ENCODE assay signal across 3 cellular contexts in genomic region chr20:38633577-38634093, GRCh38.
A peak's percentile ranks its signal among the peaks of the same experiment; 100 is the strongest.
TF ChIP-seq lines count a peak whose summit lies in the region.

No MANE protein-coding gene starts in this region.

TF ChIP-seq in HEK293, 187 proteins besides CTCF, POLR2A, EP300 and RAD21:
- TF ChIP-seq ZNF335 (tag by site-specific recombination; conservative IDR thresholded peaks at IDR 0.05): peak; percentile 38; the same call in 1 of the 2 replicates
- no peak for TF ChIP-seq PRDM6 (tag by site-specific recombination; IDR thresholded peaks at IDR 0.05)
- peak; percentile 48 for TF ChIP-seq PRDM10 (tag by site-specific recombination; IDR thresholded peaks at IDR 0.05)
- peak; percentile 26; the same call in 1 of the 2 replicates for TF ChIP-seq KLF16 (tag by site-specific recombination; IDR thresholded peaks at IDR 0.05)
- 0 out of 2 replicates have a peak, but pooled peaks have one; percentile 34 for TF ChIP-seq KLF9 (tag by site-specific recombination; IDR thresholded peaks at IDR 0.05; ENCODE audit: low read depth)
- peak; percentile 52 for TF ChIP-seq ZNF654 (tag by site-specific recombination; IDR thresholded peaks at IDR 0.05; ENCODE audit: low read depth)
- TF ChIP-seq SP7 (tag by site-specific recombination; IDR thresholded peaks at IDR 0.05): 0 out of 2 replicates have a peak, but pooled peaks have one; percentile 31
- peak; percentile 95 for TF ChIP-seq ZNF768 (tag by site-specific recombination; IDR thresholded peaks at IDR 0.05)
- TF ChIP-seq GLI4 (tag by site-specific recombination; IDR thresholded peaks at IDR 0.05): no peak
- no peak for TF ChIP-seq ZNF23 (tag by site-specific recombination; IDR thresholded peaks at IDR 0.05; ENCODE audit: borderline replicate concordance)

TF ChIP-seq in WTC11, 78 proteins besides CTCF, POLR2A, EP300 and RAD21 (continues in another document):
- TF ChIP-seq ZNF425 (CRISPR knock-in tag; conservative IDR thresholded peaks at IDR 0.05) (no peak), ETV6 (CRISPR knock-in tag; IDR thresholded peaks at IDR 0.05) (no peak), PREB (CRISPR knock-in tag; IDR thresholded peaks at IDR 0.05; ENCODE audit: borderline replicate concordance) (no peak), ZNF317 (CRISPR knock-in tag; IDR thresholded peaks at IDR 0.05; ENCODE audit: borderline replicate concordance, low read depth) (no peak), MAX (CRISPR knock-in tag; IDR thresholded peaks at IDR 0.05) (peak; percentile 48; the same call in 1 of the 2 replicates), CREM (CRISPR knock-in tag; IDR thresholded peaks at IDR 0.05) (no peak), JAZF1 (CRISPR knock-in tag; IDR thresholded peaks at IDR 0.05) (no peak), NFE2L1 (CRISPR knock-in tag; IDR thresholded peaks at IDR 0.05) (no peak), MYBL2 (CRISPR knock-in tag; IDR thresholded peaks at IDR 0.05) (no peak), SMAD3 (CRISPR knock-in tag; IDR thresholded peaks at IDR 0.05; ENCODE audit: borderline replicate concordance) (no peak), ZNF263 (CRISPR knock-in tag; IDR thresholded peaks at IDR 0.05; ENCODE audit: low read depth) (no peak), USF2 (CRISPR knock-in tag; IDR thresholded peaks at IDR 0.05) (no peak), FOXP4 (CRISPR knock-in tag; IDR thresholded peaks at IDR 0.05) (no peak), SMAD4 (CRISPR knock-in tag; IDR thresholded peaks at IDR 0.05) (no peak), ZBTB21 (CRISPR knock-in tag; IDR thresholded peaks at IDR 0.05; ENCODE audit: borderline replicate concordance) (no peak), NR2C2 (CRISPR knock-in tag; IDR thresholded peaks at IDR 0.05) (no peak), ZBTB43 (CRISPR knock-in tag; IDR thresholded peaks at IDR 0.05) (no peak), ESRRA (CRISPR knock-in tag; IDR thresholded peaks at IDR 0.05; ENCODE audit: borderline replicate concordance) (no peak), GTF2I (CRISPR knock-in tag; conservative IDR thresholded peaks at IDR 0.05) (peak; percentile 87), MLX (CRISPR knock-in tag; IDR thresholded peaks at IDR 0.05) (no peak), ZNF671 (CRISPR knock-in tag; IDR thresholded peaks at IDR 0.05) (no peak)

TF ChIP-seq in HepG2, 621 proteins besides CTCF, POLR2A, EP300 and RAD21 (continues in another document):
- no peak for TF ChIP-seq ZNF431 (CRISPR knock-in tag; IDR thresholded peaks at IDR 0.05; ENCODE audit: borderline replicate concordance, low read depth)
- peak; percentile 94 for TF ChIP-seq ADNP (CRISPR knock-in tag; IDR thresholded peaks at IDR 0.05)
- TF ChIP-seq ZNF580 (CRISPR knock-in tag; IDR thresholded peaks at IDR 0.05; ENCODE audit: borderline replicate concordance, low read depth): 0 out of 2 replicates have a peak, but pooled peaks have one; percentile 72
- TF ChIP-seq TCF7 (IDR thresholded peaks at IDR 0.05; ENCODE audit: low read depth): no peak
- TF ChIP-seq RXRA (CRISPR knock-in tag; IDR thresholded peaks at IDR 0.05): peak; percentile 43
- TF ChIP-seq ZFP82 (CRISPR knock-in tag; IDR thresholded peaks at IDR 0.05; ENCODE audit: borderline replicate concordance): no peak
- TF ChIP-seq NFKB2 (CRISPR knock-in tag; IDR thresholded peaks at IDR 0.05; ENCODE audit: borderline replicate concordance): peak; percentile 64; the same call in 1 of the 2 replicates
- peak; percentile 58 for TF ChIP-seq ZNF574 (CRISPR knock-in tag; IDR thresholded peaks at IDR 0.05)
- TF ChIP-seq NONO (IDR thresholded peaks at IDR 0.05): no peak
- 0 out of 2 replicates have a peak, but pooled peaks have one; percentile 25 for TF ChIP-seq NONO (CRISPR knock-in tag; conservative IDR thresholded peaks at IDR 0.05)
- peak; percentile 39 for TF ChIP-seq U2AF1 (optimal IDR thresholded peaks at IDR 0.05; ENCODE audit: low read depth, low read length)
- TF ChIP-seq ZNF567 (CRISPR knock-in tag; IDR thresholded peaks at IDR 0.05; ENCODE audit: borderline replicate concordance): no peak
- peak; percentile 84 for TF ChIP-seq PRDM15 (CRISPR knock-in tag; IDR thresholded peaks at IDR 0.05)
- 0 out of 2 replicates have a peak, but pooled peaks have one; percentile 40 for TF ChIP-seq TSC22D2 (CRISPR knock-in tag; IDR thresholded peaks at IDR 0.05; ENCODE audit: borderline replicate concordance)
- no peak for TF ChIP-seq MIXL1 (CRISPR knock-in tag; IDR thresholded peaks at IDR 0.05)
- peak; percentile 68 for TF ChIP-seq STAG1 (CRISPR knock-in tag; IDR thresholded peaks at IDR 0.05)
- TF ChIP-seq KDM1A (CRISPR knock-in tag; IDR thresholded peaks at IDR 0.05): peak; percentile 99
- peak; percentile 20; the same call in 1 of the 2 replicates for TF ChIP-seq RXRB (CRISPR knock-in tag; IDR thresholded peaks at IDR 0.05; ENCODE audit: borderline replicate concordance)
- peak; percentile 47; the same call in 1 of the 2 replicates for TF ChIP-seq THRA (CRISPR knock-in tag; IDR thresholded peaks at IDR 0.05; ENCODE audit: borderline replicate concordance)
- TF ChIP-seq ZBTB37 (CRISPR knock-in tag; IDR thresholded peaks at IDR 0.05): no peak
- no peak for TF ChIP-seq MBNL3 (CRISPR knock-in tag; conservative IDR thresholded peaks at IDR 0.05)
- peak; percentile 71 for TF ChIP-seq ARID3A (IDR thresholded peaks at IDR 0.05; ENCODE audit: low read depth, low read length)
- no peak for TF ChIP-seq ARNT (IDR thresholded peaks at IDR 0.05)
- peak; percentile 69 for TF ChIP-seq POGK (CRISPR knock-in tag; conservative IDR thresholded peaks at IDR 0.05)
- no peak for TF ChIP-seq DR1 (CRISPR knock-in tag; IDR thresholded peaks at IDR 0.05)
- no peak for TF ChIP-seq NAIF1 (CRISPR knock-in tag; IDR thresholded peaks at IDR 0.05; ENCODE audit: borderline replicate concordance)
- TF ChIP-seq SRSF4 (IDR thresholded peaks at IDR 0.05; ENCODE audit: low read depth, low read length, poor library complexity, severe bottlenecking): no peak
- TF ChIP-seq ZNF121 (CRISPR knock-in tag; IDR thresholded peaks at IDR 0.05): 0 out of 2 replicates have a peak, but pooled peaks have one; percentile 35
- 0 out of 2 replicates have a peak, but pooled peaks have one; percentile 31 for TF ChIP-seq MXD3 (CRISPR knock-in tag; IDR thresholded peaks at IDR 0.05)
- TF ChIP-seq ZNF280B (CRISPR knock-in tag; IDR thresholded peaks at IDR 0.05; ENCODE audit: borderline replicate concordance): 0 out of 2 replicates have a peak, but pooled peaks have one; percentile 30
- TF ChIP-seq AHR (CRISPR knock-in tag; IDR thresholded peaks at IDR 0.05): peak; percentile 69; the same call in 1 of the 2 replicates
- peak; percentile 74 for TF ChIP-seq REPIN1 (CRISPR knock-in tag; IDR thresholded peaks at IDR 0.05; ENCODE audit: borderline replicate concordance, low read depth)
- TF ChIP-seq BORCS8-MEF2B (CRISPR knock-in tag; IDR thresholded peaks at IDR 0.05): 0 out of 2 replicates have a peak, but pooled peaks have one; percentile 34
